Comparison of ENCODE assay signal across 1 cellular context in genomic region chr2:24452499-24452878, GRCh38.
TF ChIP-seq lines count a peak whose summit lies in the region.

No MANE protein-coding gene starts in this region.

TF ChIP-seq in GM12878, 131 proteins besides CTCF, POLR2A, EP300 and RAD21 (continued from another document):
- TF ChIP-seq CUX1 (IDR thresholded peaks at IDR 0.05; ENCODE audit: insufficient replicate concordance, low read depth, low read length) = no peak
- TF ChIP-seq ESRRA (IDR thresholded peaks at IDR 0.05; ENCODE audit: low read length) = no peak
- TF ChIP-seq CEBPB (IDR thresholded peaks at IDR 0.05; ENCODE audit: borderline replicate concordance in 1 of 2, low read depth in 2 of 2, low read length in 2 of 2) = no peak
- TF ChIP-seq NFXL1 (IDR thresholded peaks at IDR 0.05; ENCODE audit: borderline replicate concordance) = no peak
- no peak for TF ChIP-seq SREBF2 (IDR thresholded peaks at IDR 0.05; ENCODE audit: low read length)
- no peak for TF ChIP-seq STAT3 (IDR thresholded peaks at IDR 0.05; ENCODE audit: low read depth, low read length)
- TF ChIP-seq USF1 (IDR thresholded peaks at IDR 0.05; ENCODE audit: borderline replicate concordance, extremely low read length, insufficient read depth, low read depth, low read length) = no peak
- no peak for TF ChIP-seq RELB (IDR thresholded peaks at IDR 0.05; ENCODE audit: low read depth)
- no peak for TF ChIP-seq NBN (IDR thresholded peaks at IDR 0.05)
- TF ChIP-seq TCF7 (IDR thresholded peaks at IDR 0.05; ENCODE audit: borderline replicate concordance) = no peak
- TF ChIP-seq HDGF (IDR thresholded peaks at IDR 0.05) = no peak
- TF ChIP-seq ATF2 (IDR thresholded peaks at IDR 0.05; ENCODE audit: low read length) = no peak
- no peak for TF ChIP-seq E4F1 (IDR thresholded peaks at IDR 0.05; ENCODE audit: borderline replicate concordance, partially characterized antibody)
- no peak for TF ChIP-seq NR2F1 (conservative IDR thresholded peaks at IDR 0.05)
- no peak for TF ChIP-seq CREM (IDR thresholded peaks at IDR 0.05; ENCODE audit: low read depth)
- TF ChIP-seq POLR2AphosphoS5 (IDR thresholded peaks at IDR 0.05; ENCODE audit: low read length) = no peak
- TF ChIP-seq IKZF2 (IDR thresholded peaks at IDR 0.05) = no peak
